In the genomic region with DNA sequence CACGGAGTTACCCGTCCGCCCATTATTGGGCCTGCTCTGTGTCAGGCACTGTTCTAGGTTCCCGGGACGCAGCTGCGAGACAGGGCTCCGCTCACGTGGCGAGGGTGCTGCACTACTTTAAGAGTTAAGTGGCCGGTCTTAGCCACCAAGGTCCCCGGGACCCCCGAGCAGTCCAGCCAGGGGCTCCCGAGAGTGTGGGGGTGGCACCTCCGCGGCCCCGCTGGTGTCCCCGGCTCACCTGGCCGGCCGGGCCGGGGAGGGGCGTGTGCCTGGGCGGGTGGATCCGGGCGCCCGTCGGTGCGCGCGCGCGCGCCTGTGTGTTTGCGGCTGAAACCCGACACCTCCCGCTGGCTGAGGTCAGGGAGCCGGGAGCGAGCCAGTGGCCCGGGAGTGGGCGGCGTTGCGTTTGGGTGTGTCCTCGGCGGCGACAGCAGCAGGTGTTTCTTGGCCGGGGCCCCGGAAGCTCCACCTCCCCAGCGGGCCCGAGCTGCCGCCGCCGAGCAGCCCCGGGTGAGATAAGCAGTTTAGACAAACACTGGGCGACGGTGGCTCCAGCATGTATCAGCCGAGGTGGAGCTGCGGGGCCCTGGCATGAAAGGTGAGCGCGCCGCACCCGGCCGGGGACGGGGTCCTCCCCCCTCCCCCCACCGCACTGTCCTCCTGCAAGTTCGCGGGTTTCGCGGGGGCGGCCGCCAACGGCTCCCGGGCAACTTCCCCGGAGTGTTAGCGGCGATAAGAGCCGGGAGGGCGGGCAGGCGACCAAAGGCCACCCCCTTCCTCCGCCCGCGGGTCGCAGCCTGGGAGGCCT, we compare ENCODE assay signal across 8 cellular contexts. TPM values are rescaled to one million over a fixed set of nuclear protein-coding genes. Genes with fewer than 3 reads are reported as not detected.
DNase-seq lines count a peak whose midpoint lies in the region; ATAC-seq and TF ChIP-seq lines count a peak whose summit lies in the region.

A gene (plus strand): TSS at position 522 of the 808 bp plus-strand sequence. CDS start 70 bp downstream, at position 592.

- intact Hi-C loops in dorsolateral prefrontal cortex (cut with DNase I) (loop anchor here (5.0 to 10.0 kb wide), 5 partner anchors 61 to 478 kb away; no protein-coding TSS in a partner anchor), right lobe of liver (cut with DNase I) (loop anchor here in 1 of 2 donors (10.0 kb wide), 1 partner anchor 48 kb away; no protein-coding TSS in a partner anchor)

- H3K27me3 ChIP-seq in BE2C = no peaks in the 10 kb centered on the region
- H3K27me3 ChIP-seq in dorsolateral prefrontal cortex = no peaks in the 10 kb centered on the region
- no peaks in the 10 kb centered on the region for H3K27me3 ChIP-seq in right lobe of liver

- 3% methylated on average over 7 of the region's 81 CpGs for WGBS in right lobe of liver (ENCODE audit: insufficient coverage, low coverage, low lambda C conversion rate, missing lambda C conversion rate)

- TF ChIP-seq CTCF in BE2C (IDR thresholded peaks at IDR 0.05; ENCODE audit: low read depth, low read length) = no peak
- peak in 1 of 56 donors; percentile 3 for TF ChIP-seq CTCF in dorsolateral prefrontal cortex (IDR thresholded peaks at IDR 0.05 in 54 of 56, conservative IDR thresholded peaks at IDR 0.05 in 2 of 56; ENCODE audit: low read depth in 1 of 56, partially characterized antibody in 56 of 56)
- TF ChIP-seq CTCF in right lobe of liver (IDR thresholded peaks at IDR 0.05) = no peak

- H3K27ac ChIP-seq in dorsolateral prefrontal cortex (peak within 1 kb of the TSS in 31 of 59 donors; percentile 8 to 93 (median 50)), right lobe of liver (peak within 1 kb of the TSS; percentile 72 to 92 (median 87))

- H3K36me3 ChIP-seq in BE2C = peaks cover 10% of the 10 kb centered on the region
- H3K36me3 ChIP-seq in right lobe of liver = no peaks in the 10 kb centered on the region

- no peaks in the 10 kb centered on the region for H3K9me3 ChIP-seq in BE2C
- no peaks in the 10 kb centered on the region for H3K9me3 ChIP-seq in right lobe of liver

- H3K4me3 ChIP-seq in BE2C (ENCODE audit: low read depth, low read length) = peak within 1 kb of the TSS; percentile 74
- H3K4me3 ChIP-seq in dorsolateral prefrontal cortex = peak within 1 kb of the TSS; percentile 46 to 79 (median 70)
- H3K4me3 ChIP-seq in right lobe of liver = peak within 1 kb of the TSS; percentile 63 to 70 (median 67)

- ATAC-seq in GM19043 (IDR thresholded peaks at IDR 0.05; ENCODE audit: low read depth, unreplicated experiment) (peak; percentile 38), HG03280 (IDR thresholded peaks at IDR 0.05; ENCODE audit: unreplicated experiment) (peak; percentile 52), right lobe of liver (peak; percentile 50 to 76 (median 66))

- peaks cover 26% of the 10 kb centered on the region for H3K4me1 ChIP-seq in BE2C
- H3K4me1 ChIP-seq in right lobe of liver = peaks cover 0 to 45% (median 22%) of the 10 kb centered on the region in 4 donors

- peak; percentile 91 for TF ChIP-seq POLR2A in right lobe of liver (IDR thresholded peaks at IDR 0.05)

- peak; percentile 95 for DNase-seq in BE2C
- DNase-seq in NCI-H345 treated with DMSO at 0.1 percent for 48 hours (lab: John Stamatoyannopoulos, UW; ENCODE audit: unreplicated experiment) = peak; percentile 73
- peak; percentile 26 to 56 for DNase-seq in activated CD4-positive, alpha-beta T cell treated with anti-CD3 and anti-CD28 coated beads for 24 hours (ENCODE audit: low read depth in 2 of 2)
- peak in 4 of 10 donors; percentile 21 to 73 (median 49) for DNase-seq in dorsolateral prefrontal cortex
- peak; percentile 97 to 99 (median 99) for DNase-seq in right lobe of liver
- peak; percentile 25 for DNase-seq in stimulated activated CD8-positive, alpha-beta memory T cell treated with anti-CD3 and anti-CD28 coated beads, Interleukin-15, amount 100 ng/mL, for 24 hours (ENCODE audit: low read depth)

RNA-seq across cellular contexts. Expression of the gene that starts here (rescaled TPM):
- 134 TPM for polyA plus RNA-seq in BE2C (2012; ENCODE audit: insufficient read depth, insufficient read length, low read depth)
- total RNA-seq in dorsolateral prefrontal cortex (10 to 100 TPM; 18.4 to 76.6 (median 53.0) TPM), right lobe of liver (10 to 100 TPM; 30.0 to 48.0 (median 38.8) TPM)
